ENCODE assay signal across 26 cellular contexts in the genomic region with DNA sequence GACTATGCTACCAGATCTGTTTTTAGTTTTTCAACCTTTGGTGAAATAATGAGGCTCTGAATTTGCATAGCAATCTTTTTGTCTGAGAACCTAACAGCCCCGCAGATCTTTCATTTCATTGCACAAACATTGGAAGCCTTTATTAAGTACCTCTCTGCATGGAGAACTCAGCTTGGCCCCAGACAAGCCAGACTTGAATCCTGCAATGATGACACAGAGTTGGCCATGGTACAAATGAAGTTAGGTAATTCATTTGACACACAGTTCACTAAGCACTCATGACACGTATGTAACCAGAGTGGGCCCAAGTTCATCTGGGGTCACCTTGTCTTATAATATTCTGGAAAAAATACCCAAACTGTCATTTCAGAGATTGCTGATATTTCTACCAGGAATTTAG.
A peak's percentile ranks its signal among the peaks of the same experiment; 100 is the strongest.
DNase-seq lines count a peak whose midpoint lies in the region; ATAC-seq and TF ChIP-seq lines count a peak whose summit lies in the region.
"Had no signal": no experiment of that assay in that cellular context is flagged by ENCODE, and none has a peak within 500 bp of the region (broad histone marks: within the 10 kb centered on the region; RNA-seq: fewer than 3 reads in every experiment).

No MANE protein-coding gene starts in this region.

- H3K4me1 ChIP-seq in SJCRH30 = no peaks in the 10 kb centered on the region
- H3K4me1 ChIP-seq: uterus had no signal

- TF ChIP-seq CTCF in AG09319 (IDR thresholded peaks at IDR 0.05; ENCODE audit: low read depth, low read length) (no peak), cardiac fibroblast (IDR thresholded peaks at IDR 0.05; ENCODE audit: low read depth, low read length) (no peak), GM10248 (IDR thresholded peaks at IDR 0.05; ENCODE audit: control extremely low read depth, extremely low read depth, low read depth, missing control alignments) (no peak)

- CTCF ChIA-PET in GM10248 (lab: Yijun Ruan, JAX) = no interaction called here

- peaks cover 12% of the 10 kb centered on the region for H3K4me1 Mint-ChIP-seq in T-helper 17 cell

- no peak overlapping the region for H3K4me3 Mint-ChIP-seq in T-helper 17 cell
- H3K4me3 Mint-ChIP-seq: activated CD8-positive, alpha-beta memory T cell treated with anti-CD3 and anti-CD28 coated beads, Interleukin-2, amount 10 ng/mL, durations not matched to agents 7 days and 5 days; activated naive CD4-positive, alpha-beta T cell treated with anti-CD3 and anti-CD28 coated beads for 36 hours; activated T-cell treated with anti-CD3 and anti-CD28 coated beads, Interleukin-2, amount 50 U/mL, for 72 hours; neural crest cell had no signal

- H3K4me3 ChIP-seq in cardiac fibroblast (replicated peaks in 1 of 2; ENCODE audit: low read depth in 2 of 2, low read length in 2 of 2) (no peak overlapping the region), SJCRH30 (no peak overlapping the region)
- H3K4me3 ChIP-seq: lung had no signal

- H3K27ac ChIP-seq in SJCRH30 = no peak overlapping the region
- H3K27ac ChIP-seq: C4-2B, epithelial cell of prostate, uterus had no signal

- H3K27me3 Mint-ChIP-seq in T-helper 17 cell = no peaks in the 10 kb centered on the region
- H3K27me3 Mint-ChIP-seq: activated CD8-positive, alpha-beta memory T cell treated with anti-CD3 and anti-CD28 coated beads, Interleukin-2, amount 10 ng/mL, durations not matched to agents 7 days and 5 days had no signal

- DNase-seq in AG09319 (ENCODE audit: extremely low read depth, low read depth) (peak; percentile 3), MV-4-11 (lab: John Stamatoyannopoulos, UW) (peak; percentile 12), cardiac fibroblast (ENCODE audit: low read depth in 2 of 2) (peak; percentile 17 to 45), kidney tubule cell (ENCODE audit: low spot score) (peak; percentile 11), T-helper 17 cell (no peak), SJCRH30 (no peak), HT-29 (ENCODE audit: low spot score) (no peak), GM10248 (ENCODE audit: extremely low spot score) (no peak)
- DNase-seq: activated CD4-positive, alpha-beta T cell treated with anti-CD3 and anti-CD28 coated beads, Interleukin-2, amount 50 U/mL, for 1 hour; activated CD8-positive, alpha-beta memory T cell treated with anti-CD3 and anti-CD28 coated beads, Interleukin-2, amount 10 ng/mL, durations not matched to agents 7 days and 5 days; activated naive CD4-positive, alpha-beta T cell treated with anti-CD3 and anti-CD28 coated beads for 36 hours; activated T-cell treated with anti-CD3 and anti-CD28 coated beads, Interleukin-2, amount 50 U/mL, for 72 hours; DMS79 treated with DMSO at 0.1 percent for 48 hours; hypothalamus; NCI-H1105; NCI-H1930; posterior cingulate gyrus; small intestine; stimulated activated CD4-positive, alpha-beta T cell treated with anti-CD3 and anti-CD28 coated beads, Interleukin-1b, Interleukin-23, amount 100 ng/mL, for 48 hours; substantia nigra; T-helper 9 cell had no signal

- POLR2A ChIA-PET in GM10248 (lab: Yijun Ruan, JAX) = no interaction called here

- no peaks in the 10 kb centered on the region for H3K9me3 ChIP-seq in T-helper 17 cell (ENCODE audit: control insufficient read depth, low read length, poor library complexity, severe bottlenecking)
- no peaks in the 10 kb centered on the region for H3K9me3 ChIP-seq in SJCRH30 (replicated peaks)
- H3K9me3 ChIP-seq: uterus had no signal

- no peaks in the 10 kb centered on the region for H3K36me3 ChIP-seq in SJCRH30
- H3K36me3 ChIP-seq: uterus had no signal

- no peaks in the 10 kb centered on the region for H3K36me3 Mint-ChIP-seq in T-helper 17 cell (ENCODE audit: low read depth)

- no peak for ATAC-seq in T-helper 17 cell
- ATAC-seq: activated CD8-positive, alpha-beta memory T cell treated with anti-CD3 and anti-CD28 coated beads, Interleukin-2, amount 10 ng/mL, durations not matched to agents 7 days and 5 days; activated T-cell treated with anti-CD3 and anti-CD28 coated beads, Interleukin-2, amount 50 U/mL, for 72 hours had no signal

- no peak overlapping the region for H3K27ac Mint-ChIP-seq in T-helper 17 cell
- H3K27ac Mint-ChIP-seq: activated CD8-positive, alpha-beta memory T cell treated with anti-CD3 and anti-CD28 coated beads, Interleukin-2, amount 10 ng/mL, durations not matched to agents 7 days and 5 days; activated naive CD4-positive, alpha-beta T cell treated with anti-CD3 and anti-CD28 coated beads for 36 hours; activated T-cell treated with anti-CD3 and anti-CD28 coated beads, Interleukin-2, amount 50 U/mL, for 72 hours had no signal

- H3K27me3 ChIP-seq in SJCRH30 = 0 out of 2 replicates have a peak, but pooled peaks cover 3% of the 10 kb centered on the region
- H3K27me3 ChIP-seq: uterus had no signal

Comparison
In these comparisons a context has a peak if more than half of its experiments do, and no peak if none do; other contexts are left out.
1. DNase-seq: peak in AG09319 (single experiment), MV-4-11 (single experiment), cardiac fibroblast (2 of 2) and kidney tubule cell (single experiment); none in T-helper 17 cell (0 of 3), SJCRH30 (0 of 2), HT-29 (single experiment) and GM10248 (single experiment).